ENCODE assay signal across 8 cellular contexts in genomic region chr11:31509017-31509411, GRCh38. TPM values are rescaled to one million over a fixed set of nuclear protein-coding genes. Genes with fewer than 3 reads are reported as not detected.
DNase-seq lines count a peak whose midpoint lies in the region; ATAC-seq and TF ChIP-seq lines count a peak whose summit lies in the region.

No MANE protein-coding gene starts in this region.

- H2AFZ ChIP-seq in OCI-LY7 (ENCODE audit: low read length): peak overlapping the region; percentile 82; the same call in 1 of the 2 replicates

- peak overlapping the region; percentile 78 for H3K4me2 ChIP-seq in OCI-LY7 (ENCODE audit: low read length)

- H3K27me3 Mint-ChIP-seq in endothelial cell (ENCODE audit: unreplicated experiment) (no peaks in the 10 kb centered on the region), neural crest cell (ENCODE audit: low read depth) (no peaks in the 10 kb centered on the region)

- TF ChIP-seq CTCF in HEK293 (tag by site-specific recombination; IDR thresholded peaks at IDR 0.05): no peak
- no peak for TF ChIP-seq CTCF in OCI-LY7 (conservative IDR thresholded peaks at IDR 0.05; ENCODE audit: low read length)
- TF ChIP-seq CTCF in endothelial cell (IDR thresholded peaks at IDR 0.05; ENCODE audit: unreplicated experiment): no peak
- TF ChIP-seq CTCF in neural crest cell (conservative IDR thresholded peaks at IDR 0.05): no peak

- peak; percentile 21 for DNase-seq in NOMO-1 treated with DMSO at 0.1 percent for 48 hours (lab: John Stamatoyannopoulos, UW; ENCODE audit: unreplicated experiment)
- DNase-seq in NOMO-1 treated with dmso at 0.1 percent for 144 hours (lab: John Stamatoyannopoulos, UW; ENCODE audit: unreplicated experiment): no peak
- no peak for DNase-seq in OCI-LY7 (ENCODE audit: low spot score)
- DNase-seq in endothelial cell (ENCODE audit: low spot score): peak; percentile 5
- no peak for DNase-seq in neural crest cell (ENCODE audit: low read depth, low spot score)
- DNase-seq in sciatic nerve (ENCODE audit: low spot score): no peak
- no peak for DNase-seq in HuH-7 (ENCODE audit: low spot score)

- H3K79me2 ChIP-seq in OCI-LY7 (ENCODE audit: insufficient read depth, low read depth, low read length): peaks cover 66% of the 10 kb centered on the region

- intact Hi-C loops in OCI-LY7 (cut with micrococcal nuclease; ENCODE audit: unreplicated experiment): no loop called here
- intact Hi-C loops in sciatic nerve (cut with DNase I): no loop called here

- H3K9me3 ChIP-seq in HEK293 (ENCODE audit: control insufficient read depth, insufficient read depth, low read depth, low read length) (no peaks in the 10 kb centered on the region), OCI-LY7 (ENCODE audit: low read length) (no peaks in the 10 kb centered on the region)

- no peaks in the 10 kb centered on the region for H3K9me2 ChIP-seq in OCI-LY7 (ENCODE audit: insufficient read depth, low read length)

- peaks cover 2% of the 10 kb centered on the region; the same call in 1 of the 2 replicates for H3K4me1 ChIP-seq in HEK293 (ENCODE audit: control insufficient read depth, insufficient read depth, low read length)
- peaks cover 24% of the 10 kb centered on the region for H3K4me1 ChIP-seq in OCI-LY7 (ENCODE audit: insufficient read depth, low read length, poor library complexity, severe bottlenecking)

- no peak for ATAC-seq in sciatic nerve

- H4K20me1 ChIP-seq in OCI-LY7 (ENCODE audit: insufficient read depth, low read length): peaks cover 5% of the 10 kb centered on the region; the same call in 1 of the 2 replicates

- H3K36me3 Mint-ChIP-seq in endothelial cell (ENCODE audit: low read depth, unreplicated experiment) (no peaks in the 10 kb centered on the region), neural crest cell (ENCODE audit: low read depth) (peaks cover 11% of the 10 kb centered on the region)

- BruUV-seq in OCI-LY7 (replicated peaks; lab: Mats Ljungman, UMichigan): TSS peak; percentile 81

- peaks cover 22% of the 10 kb centered on the region for H3K4me1 Mint-ChIP-seq in endothelial cell (ENCODE audit: unreplicated experiment)
- H3K4me1 Mint-ChIP-seq in neural crest cell: peaks cover 50% of the 10 kb centered on the region

- peaks cover 0 to 13% of the 10 kb centered on the region in 2 experiments; a peak in 1 of 3 replicates for H3K36me3 ChIP-seq in HEK293 (ENCODE audit: control insufficient read depth in 2 of 2, insufficient read depth in 1 of 2, low read length in 2 of 2)
- peaks cover 13% of the 10 kb centered on the region for H3K36me3 ChIP-seq in OCI-LY7 (ENCODE audit: insufficient read depth, low read length)

- peak overlapping the region; percentile 6 for H3K27ac ChIP-seq in HEK293 (ENCODE audit: extremely low read depth, low read depth, low read length)
- H3K27ac ChIP-seq in OCI-LY7 (ENCODE audit: low read depth, low read length, poor library complexity, severe bottlenecking): peak overlapping the region; percentile 29

- H3K4me3 Mint-ChIP-seq in endothelial cell (ENCODE audit: unreplicated experiment): peak overlapping the region; percentile 97
- H3K4me3 Mint-ChIP-seq in neural crest cell: peak overlapping the region; percentile 99

- no peaks in the 10 kb centered on the region for H3K9me3 Mint-ChIP-seq in endothelial cell (ENCODE audit: unreplicated experiment)
- no peaks in the 10 kb centered on the region for H3K9me3 Mint-ChIP-seq in neural crest cell

- H3K27ac Mint-ChIP-seq in endothelial cell (ENCODE audit: unreplicated experiment) (peak overlapping the region; percentile 95), neural crest cell (ENCODE audit: unreplicated experiment) (peak overlapping the region; percentile 100)

- POLR2A ChIA-PET in HEK293 (lab: Yijun Ruan, JAX): no interaction called here
- POLR2A ChIA-PET in OCI-LY7 (lab: Charles Lee): interaction anchor here (0.6 to 0.9 kb wide), 2 partner anchors 28 to 195 kb away, joined by 3 read pairs; no protein-coding TSS in a partner anchor

- H3K4me3 ChIP-seq in HEK293 (ENCODE audit: low read depth, low read length): peak overlapping the region; percentile 85
- H3K4me3 ChIP-seq in OCI-LY7 (ENCODE audit: low read depth, low read length, poor library complexity, severe bottlenecking): peak overlapping the region; percentile 92

- CTCF ChIA-PET in HEK293 (lab: Yijun Ruan, JAX) (interaction anchor here (0.7 kb wide), 2 partner anchors 127 to 408 kb away, joined by 3 read pairs; no protein-coding TSS in a partner anchor), OCI-LY7 (lab: Charles Lee; ENCODE audit: unreplicated experiment) (no interaction called here)

TF ChIP-seq in HEK293, 187 proteins besides CTCF, POLR2A, EP300 and RAD21:
- peak; percentile 16; the same call in 1 of the 2 replicates for TF ChIP-seq PRDM1 (tag by site-specific recombination; IDR thresholded peaks at IDR 0.05)
- TF ChIP-seq ZNF423 (tag by site-specific recombination; IDR thresholded peaks at IDR 0.05): no peak

RNA-seq across cellular contexts. Expression of gene IMMP1L, which starts 0.4 kb away (rescaled TPM):
- 15.8 and 27.9 TPM in 2 replicates for total RNA-seq in OCI-LY7 (2014; rRNA removed; shearing (Covaris generic))
- total RNA-seq in OCI-LY7 (2022) (28.9 and 37.3 TPM in 2 replicates), endothelial cell (ENCODE audit: unreplicated experiment) (20.9 TPM), neural crest cell (54.0 and 64.6 TPM in 2 replicates), sciatic nerve (18.8 TPM)

RNA-seq across cellular contexts. Expression of gene ELP4, which starts 0.6 kb away (rescaled TPM):
- total RNA-seq in OCI-LY7 (2014; rRNA removed; shearing (Covaris generic)): 27.6 and 27.9 TPM in 2 replicates
- 28.3 and 32.7 TPM in 2 replicates for total RNA-seq in OCI-LY7 (2022)
- total RNA-seq in endothelial cell (ENCODE audit: unreplicated experiment): 9.5 TPM
- total RNA-seq in neural crest cell: 19.9 and 20.3 TPM in 2 replicates
- total RNA-seq in sciatic nerve: 18.1 TPM

Comparison
In these comparisons a context has a peak if more than half of its experiments do, and no peak if none do; other contexts are left out.
1. DNase-seq: peak in NOMO-1 treated with DMSO at 0.1 percent for 48 hours (single experiment) and endothelial cell (single experiment); none in NOMO-1 treated with dmso at 0.1 percent for 144 hours (single experiment), OCI-LY7 (single experiment), neural crest cell (single experiment), sciatic nerve (single experiment) and HuH-7 (single experiment).